24 cellular contexts compared by ENCODE assay signal in genomic region chr4:95180531-95181315, GRCh38.
DNase-seq lines count a peak whose midpoint lies in the region; TF ChIP-seq lines count a peak whose summit lies in the region.
"Had no signal": no experiment of that assay in that cellular context is flagged by ENCODE, and none has a peak within 500 bp of the region (broad histone marks: within the 10 kb centered on the region; RNA-seq: fewer than 3 reads in every experiment).

No MANE protein-coding gene starts in this region.

- DNase-seq in retina (peak; percentile 36), SK-N-DZ (ENCODE audit: low spot score) (no peak), NCI-H345 (lab: John Stamatoyannopoulos, UW) (no peak), GM13976 (ENCODE audit: low spot score) (no peak), hippocampal formation (lab: John Stamatoyannopoulos, UW) (no peak)
- DNase-seq: CD8-positive, alpha-beta memory T cell; HFFc6; KG1; left ventricle myocardium superior; natural killer cell; NCI-H146; NCI-H2171; NCI-H524; psoas muscle; stomach had no signal

- peaks cover 5% of the 10 kb centered on the region for H3K9me3 ChIP-seq in HUES48 (ENCODE audit: control insufficient read depth, insufficient read depth, low read length)
- peaks cover 2% of the 10 kb centered on the region for H3K9me3 ChIP-seq in iPS-18c (ENCODE audit: control insufficient read depth, insufficient read depth, low read length)
- H3K9me3 ChIP-seq: psoas muscle, stomach, upper lobe of left lung had no signal

- H3K27ac ChIP-seq in HUES48 (ENCODE audit: low read depth, low read length) = peak overlapping the region; percentile 62
- H3K27ac ChIP-seq: epithelial cell of prostate, psoas muscle, stomach, upper lobe of left lung had no signal

- peaks cover 10% of the 10 kb centered on the region for H3K4me1 ChIP-seq in HUES48 (ENCODE audit: control insufficient read depth, insufficient read depth, low read length)
- H3K4me1 ChIP-seq: psoas muscle, stomach, upper lobe of left lung had no signal

- H3K9me3 Mint-ChIP-seq in brain = peaks cover 10 to 17% (median 13%) of the 10 kb centered on the region in 5 experiments
- H3K9me3 Mint-ChIP-seq: HFFc6, natural killer cell, T-cell had no signal

- peak overlapping the region in 4 of 5 experiments; percentile 20 to 70 (median 44) for H3K4me3 Mint-ChIP-seq in brain
- H3K4me3 Mint-ChIP-seq: activated naive CD4-positive, alpha-beta T cell treated with anti-CD3 and anti-CD28 coated beads for 36 hours; B cell; CD8-positive, alpha-beta memory T cell; HFFc6; mesothelial cell of epicardium; natural killer cell; T-cell had no signal

- H3K4me1 Mint-ChIP-seq in brain = peaks cover 27% of the 10 kb centered on the region
- H3K4me1 Mint-ChIP-seq: B cell, natural killer cell, T-cell had no signal

- in situ Hi-C loops in GM13976 (cut with MboI; ENCODE audit: low sequenced_read_pairs, unreplicated experiment) = no loop called here

- peaks cover 30% of the 10 kb centered on the region for H3K36me3 Mint-ChIP-seq in brain
- H3K36me3 Mint-ChIP-seq: CD8-positive, alpha-beta memory T cell; natural killer cell; T-cell had no signal

- H3K36me3 ChIP-seq in HUES48 (ENCODE audit: control insufficient read depth, insufficient read depth, low read length) = no peaks in the 10 kb centered on the region
- H3K36me3 ChIP-seq: upper lobe of left lung had no signal

- no peak overlapping the region for H3K9ac ChIP-seq in HUES48 (ENCODE audit: low read depth, low read length)

- peaks cover 21% of the 10 kb centered on the region for H3K27me3 Mint-ChIP-seq in brain

- no peaks in the 10 kb centered on the region for H3K27me3 ChIP-seq in HUES48 (ENCODE audit: control insufficient read depth, insufficient read depth, low read length)
- H3K27me3 ChIP-seq: stomach, upper lobe of left lung had no signal

- TF ChIP-seq CTCF in brain (conservative IDR thresholded peaks at IDR 0.05) = no peak
- TF ChIP-seq CTCF in GM13976 (IDR thresholded peaks at IDR 0.05; ENCODE audit: borderline replicate concordance, control extremely low read depth, extremely low read depth, insufficient read depth, missing control alignments) = no peak

- peak overlapping the region in 4 of 5 experiments; percentile 32 to 95 (median 75) for H3K27ac Mint-ChIP-seq in brain
- H3K27ac Mint-ChIP-seq: activated naive CD4-positive, alpha-beta T cell treated with anti-CD3 and anti-CD28 coated beads for 36 hours; B cell; HFFc6; mesothelial cell of epicardium; natural killer cell; T-cell had no signal

- H3K4me3 ChIP-seq in HUES48 (ENCODE audit: low read depth, low read length) (no peak overlapping the region), iPS-18c (ENCODE audit: insufficient read depth, low read depth, low read length) (0 out of 2 replicates have a peak overlapping the region, but pooled peaks have one; percentile 0)
- H3K4me3 ChIP-seq: psoas muscle, stomach, upper lobe of left lung had no signal
